ENCODE assay signal across 10 cellular contexts in the genomic region with DNA sequence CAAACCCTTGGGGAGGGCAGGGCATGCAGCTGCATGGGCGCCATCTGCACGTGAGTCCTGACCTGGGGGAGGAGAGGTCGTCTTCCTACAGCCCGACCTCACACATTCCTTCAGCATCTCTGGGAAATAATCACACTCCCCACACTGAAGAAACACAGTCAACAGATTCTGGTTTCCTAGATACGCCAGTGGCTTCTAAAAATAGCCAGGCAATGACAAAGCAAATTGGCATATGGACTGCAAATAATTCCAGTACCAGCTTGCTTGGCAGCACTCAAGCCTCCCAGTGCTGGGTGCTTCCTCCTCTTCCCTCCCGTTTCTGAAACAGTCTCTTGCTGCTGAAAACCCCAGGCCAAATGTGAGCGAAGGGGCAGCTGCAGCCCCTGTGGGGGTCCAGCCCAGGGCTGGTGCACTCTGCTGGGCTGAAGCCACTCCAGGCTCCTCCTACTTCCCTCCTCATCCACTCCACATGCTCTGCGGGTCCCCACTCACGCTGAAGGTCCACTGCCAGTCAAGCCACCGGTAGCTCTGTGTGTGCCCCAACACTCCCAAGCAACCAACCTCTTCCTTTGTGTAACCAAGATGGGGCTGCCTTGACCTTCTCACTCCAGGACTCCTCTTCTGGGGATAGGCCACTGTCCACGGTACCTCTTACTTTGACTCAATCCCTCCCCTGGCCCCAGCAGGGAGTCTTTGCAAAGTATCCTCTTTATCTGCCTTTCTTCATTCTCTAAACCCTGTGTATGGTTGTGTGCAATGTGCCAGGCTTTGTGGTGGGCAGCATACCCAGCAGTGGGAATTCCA.
DNase-seq lines count a peak whose midpoint lies in the region; ATAC-seq, FAIRE-seq and TF ChIP-seq lines count a peak whose summit lies in the region.
"Had no signal": no experiment of that assay in that cellular context is flagged by ENCODE, and none has a peak within 500 bp of the region (broad histone marks: within the 10 kb centered on the region; RNA-seq: fewer than 3 reads in every experiment).

No MANE protein-coding gene starts in this region.

- H3K4me3 ChIP-seq in small intestine (ENCODE audit: low read depth in 1 of 2, low read length in 2 of 2) = no peak overlapping the region

- H3K9me3 ChIP-seq in small intestine (ENCODE audit: control insufficient read depth, low read depth) = no peaks in the 10 kb centered on the region

- 49 to 54% (median 51%) methylated on average over 11 of the region's 11 CpGs for WGBS in small intestine, 3 donors

- no peaks in the 10 kb centered on the region for H3K36me3 ChIP-seq in small intestine (ENCODE audit: control insufficient read depth in 2 of 2, insufficient read depth in 2 of 2, low read length in 2 of 2)

- peak; percentile 64 for DNase-seq in AG20443 (ENCODE audit: low spot score)
- peak; percentile 15 for DNase-seq in NCI-H146 treated with DMSO at 0.1 percent for 48 hours (lab: John Stamatoyannopoulos, UW; ENCODE audit: unreplicated experiment)
- DNase-seq in caudate nucleus (lab: John Stamatoyannopoulos, UW) = peak in 25 of 61 donors; percentile 7 to 97 (median 28)
- peak; percentile 45 for DNase-seq in midbrain (lab: John Stamatoyannopoulos, UW)
- no peak for DNase-seq in small intestine
- no peak for DNase-seq in epidermal melanocyte (ENCODE audit: insufficient read length, low spot score)
- DNase-seq: activated CD4-positive, alpha-beta T cell treated with anti-CD3 and anti-CD28 coated beads for 4 hours had no signal

- H3K27me3 ChIP-seq in small intestine (ENCODE audit: control insufficient read depth in 2 of 2, insufficient read depth in 2 of 2, low read length in 2 of 2) = no peaks in the 10 kb centered on the region

- TF ChIP-seq POLR2A in GM18505 (IDR thresholded peaks at IDR 0.05; ENCODE audit: borderline replicate concordance, extremely low read depth, insufficient read depth, insufficient read length) = no peak

- peak overlapping the region; percentile 87 for H3K27ac ChIP-seq in caudate nucleus (ENCODE audit: low read depth, low read length)
- H3K27ac ChIP-seq in small intestine (ENCODE audit: low read depth in 1 of 2, low read length in 1 of 2) = no peak overlapping the region
- H3K27ac ChIP-seq: HL-60 had no signal

- FAIRE-seq in small intestine (lab: Jason Lieb, UNC) = no peak

- no peak for ATAC-seq in GM21717 (IDR thresholded peaks at IDR 0.05; ENCODE audit: unreplicated experiment)
- no peak for ATAC-seq in GM18505 (IDR thresholded peaks at IDR 0.05; ENCODE audit: unreplicated experiment)

- no peaks in the 10 kb centered on the region for H3K4me1 ChIP-seq in small intestine (ENCODE audit: control insufficient read depth in 2 of 2, insufficient read depth in 1 of 2, low read depth in 1 of 2, low read length in 1 of 2)

Comparison
In these comparisons a context has a peak if more than half of its experiments do, and no peak if none do; other contexts are left out.
1. DNase-seq: peak in AG20443 (single experiment), NCI-H146 treated with DMSO at 0.1 percent for 48 hours (single experiment) and midbrain (single experiment); none in small intestine (single experiment) and epidermal melanocyte (single experiment).